ENCODE assay signal across 1 cellular context in genomic region chr7:134602921-134603394, GRCh38.
A peak's percentile ranks its signal among the peaks of the same experiment; 100 is the strongest.
TF ChIP-seq lines count a peak whose summit lies in the region.

No MANE protein-coding gene starts in this region.

TF ChIP-seq in K562, 482 proteins besides CTCF, POLR2A, EP300 and RAD21 (continued from another document):
- TF ChIP-seq ARID4B (CRISPR knock-in tag; IDR thresholded peaks at IDR 0.05) (no peak), ZNF561 (CRISPR knock-in tag; conservative IDR thresholded peaks at IDR 0.05) (no peak), MED1 (CRISPR knock-in tag; IDR thresholded peaks at IDR 0.05; ENCODE audit: borderline replicate concordance) (0 out of 2 replicates have a peak, but pooled peaks have one; percentile 31), CBX8 (IDR thresholded peaks at IDR 0.05; ENCODE audit: borderline replicate concordance, extremely low read depth, low read depth, low read length, poor library complexity, severe bottlenecking) (peak; percentile 39), CBX1 (IDR thresholded peaks at IDR 0.05; ENCODE audit: low read depth) (no peak), ZNF407 (IDR thresholded peaks at IDR 0.05; ENCODE audit: low read depth) (no peak), ZNF232 (CRISPR knock-in tag; IDR thresholded peaks at IDR 0.05) (no peak), DNMT1 (IDR thresholded peaks at IDR 0.05) (no peak), BRD4 (IDR thresholded peaks at IDR 0.05) (no peak), E2F6 (IDR thresholded peaks at IDR 0.05; ENCODE audit: borderline replicate concordance in 1 of 2, extremely low read depth in 1 of 2, insufficient read depth in 1 of 2, insufficient read length in 1 of 2, low read depth in 1 of 2, low read length in 1 of 2, poor library complexity in 1 of 2, severe bottlenecking in 1 of 2) (no peak), ZNF217 (CRISPR knock-in tag; IDR thresholded peaks at IDR 0.05) (no peak), RCOR1 (IDR thresholded peaks at IDR 0.05; ENCODE audit: borderline replicate concordance in 1 of 2, low read depth in 2 of 2, low read length in 2 of 2) (no peak), MAFF (IDR thresholded peaks at IDR 0.05; ENCODE audit: low read length) (no peak), HMBOX1 (IDR thresholded peaks at IDR 0.05) (0 out of 2 replicates have a peak, but pooled peaks have one; percentile 29), BMI1 (IDR thresholded peaks at IDR 0.05; ENCODE audit: low read length) (0 out of 2 replicates have a peak, but pooled peaks have one; percentile 18), PHF8 (IDR thresholded peaks at IDR 0.05; ENCODE audit: borderline replicate concordance, low read length) (no peak), CBX5 (IDR thresholded peaks at IDR 0.05; ENCODE audit: borderline replicate concordance, low read depth) (no peak), IRF2 (CRISPR knock-in tag; IDR thresholded peaks at IDR 0.05) (no peak), CREB3 (tag; conservative IDR thresholded peaks at IDR 0.05; ENCODE audit: low read depth) (no peak), ZKSCAN8 (CRISPR knock-in tag; IDR thresholded peaks at IDR 0.05) (no peak), GABPB2 (CRISPR knock-in tag; conservative IDR thresholded peaks at IDR 0.05) (no peak), E2F5 (CRISPR knock-in tag; IDR thresholded peaks at IDR 0.05) (no peak), MCM3 (IDR thresholded peaks at IDR 0.05) (0 out of 2 replicates have a peak, but pooled peaks have one; percentile 12), EZH2 (IDR thresholded peaks at IDR 0.05; ENCODE audit: borderline replicate concordance, low read depth, low read length) (peak; percentile 78; the same call in 1 of the 2 replicates), TAF1 (IDR thresholded peaks at IDR 0.05; ENCODE audit: control insufficient read depth, extremely low read depth, insufficient read depth, low read length, severe bottlenecking) (no peak), TOE1 (IDR thresholded peaks at IDR 0.05; ENCODE audit: borderline replicate concordance) (no peak), TOE1 (CRISPR knock-in tag; IDR thresholded peaks at IDR 0.05; ENCODE audit: borderline replicate concordance, low read depth) (no peak), HMGXB4 (CRISPR knock-in tag; IDR thresholded peaks at IDR 0.05) (no peak)
TF ChIP-seq in K562: peak in this region for 6.
